ENCODE assay signal across 10 cellular contexts in the genomic region with DNA sequence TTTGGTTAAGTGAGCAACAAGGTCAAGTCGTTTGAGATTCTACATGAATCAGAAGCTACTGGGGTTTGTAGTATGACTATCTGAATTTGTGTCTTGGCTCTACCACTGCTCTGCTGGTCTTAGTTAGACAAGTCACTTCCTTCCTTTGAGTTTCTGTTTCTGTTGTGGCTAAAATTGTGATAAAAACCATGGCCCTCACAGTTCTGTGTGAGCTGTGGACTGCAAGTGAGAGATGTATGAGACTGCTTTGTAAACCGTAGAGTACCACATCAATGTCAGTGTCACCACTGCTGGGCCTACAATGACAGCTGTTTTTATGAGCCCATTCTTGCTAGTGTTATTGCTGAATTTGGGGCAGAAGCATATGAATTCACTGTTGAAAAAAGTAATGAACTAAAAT. TPM values are rescaled to one million over a fixed set of nuclear protein-coding genes. Genes with fewer than 3 reads are reported as not detected.
DNase-seq lines count a peak whose midpoint lies in the region; ATAC-seq, FAIRE-seq and TF ChIP-seq lines count a peak whose summit lies in the region.
"Had no signal": no experiment of that assay in that cellular context is flagged by ENCODE, and none has a peak within 500 bp of the region (broad histone marks: within the 10 kb centered on the region; RNA-seq: fewer than 3 reads in every experiment).

No MANE protein-coding gene starts in this region.

- H3K27ac Mint-ChIP-seq in chondrocyte (ENCODE audit: unreplicated experiment) = no peak overlapping the region

- peak; percentile 81 for DNase-seq in iris pigment epithelial cell (ENCODE audit: low read depth)
- no peak for DNase-seq in chondrocyte (ENCODE audit: low spot score)
- DNase-seq in putamen (ENCODE audit: low spot score) = no peak
- DNase-seq in D721Med (ENCODE audit: insufficient read length, low spot score) = no peak
- DNase-seq: amygdala, NCI-H1436 treated with DMSO at 0.1 percent for 48 hours had no signal

- peak; percentile 99 for ATAC-seq in GM18907 (IDR thresholded peaks at IDR 0.05; ENCODE audit: unreplicated experiment)
- ATAC-seq in GM21717 (IDR thresholded peaks at IDR 0.05; ENCODE audit: unreplicated experiment) = peak; percentile 100
- ATAC-seq in HG03457 (IDR thresholded peaks at IDR 0.05; ENCODE audit: unreplicated experiment) = peak; percentile 92

- H3K36me3 Mint-ChIP-seq in chondrocyte (ENCODE audit: low read depth) = no peaks in the 10 kb centered on the region

- TF ChIP-seq CTCF in chondrocyte (IDR thresholded peaks at IDR 0.05) = no peak
- TF ChIP-seq CTCF in D721Med (IDR thresholded peaks at IDR 0.05; ENCODE audit: insufficient read depth, missing control alignments) = no peak

- no peaks in the 10 kb centered on the region for H3K27me3 Mint-ChIP-seq in chondrocyte (ENCODE audit: low read depth)

- no peak overlapping the region for H3K4me3 Mint-ChIP-seq in chondrocyte (ENCODE audit: unreplicated experiment)

- no peak for FAIRE-seq in D721Med (lab: Jason Lieb, UNC)

- H3K9me3 Mint-ChIP-seq in chondrocyte (ENCODE audit: low read depth) = no peaks in the 10 kb centered on the region

- H3K4me1 Mint-ChIP-seq in chondrocyte (ENCODE audit: low read depth) = peaks cover 40% of the 10 kb centered on the region

RNA-seq across cellular contexts. Expression of gene RARB, which starts 32.7 kb away (rescaled TPM):
- total RNA-seq in chondrocyte = 5.9 to 10.7 TPM (median 7.6 TPM) in 3 replicates
- total RNA-seq: T-helper 1 cell treated with Interleukin-12 subunit alpha and Interleukin-12 subunit beta and Interleukin-4 antibody, amounts not matched to agents 30 ng/mL and 1 ng/mL, for 36 hours had no signal
